8 cellular contexts compared by ENCODE assay signal in the genomic region with DNA sequence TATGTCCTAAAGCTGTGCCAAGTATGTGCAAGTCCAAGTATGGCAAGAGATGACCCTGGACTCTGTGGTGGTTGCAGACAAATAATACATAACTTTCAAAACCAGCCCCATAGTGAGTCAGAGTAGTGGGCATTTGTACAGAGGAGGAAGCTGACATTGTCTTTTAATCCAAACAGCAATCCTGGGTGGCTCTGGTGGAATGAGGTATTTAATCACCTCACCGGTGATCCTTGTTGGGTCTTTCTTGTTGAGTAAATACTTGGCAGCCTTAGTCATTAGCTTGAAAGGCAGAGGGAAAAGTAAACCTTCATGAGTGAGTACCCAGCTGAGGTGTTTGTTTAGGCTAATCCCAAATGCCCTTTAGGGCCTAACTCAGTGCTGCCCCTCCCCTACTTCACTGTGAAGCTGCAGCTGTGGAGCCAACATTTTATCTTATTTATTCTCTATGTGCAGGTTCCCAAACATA.
DNase-seq lines count a peak whose midpoint lies in the region; ATAC-seq, FAIRE-seq and TF ChIP-seq lines count a peak whose summit lies in the region.

No MANE protein-coding gene starts in this region.

- peaks cover 96% of the 10 kb centered on the region for H3K27me3 Mint-ChIP-seq in H9 (ENCODE audit: low read depth)
- H3K27me3 Mint-ChIP-seq in T-helper 17 cell: no peaks in the 10 kb centered on the region

- no peaks in the 10 kb centered on the region for H3K79me1 ChIP-seq in H9 (ENCODE audit: insufficient read depth, low read depth, low read length, poor library complexity, severe bottlenecking)

- no peaks in the 10 kb centered on the region for H3K79me2 ChIP-seq in H9 (ENCODE audit: insufficient read depth, low read length)
- H3K79me2 ChIP-seq in endothelial cell of umbilical vein (ENCODE audit: control insufficient read depth, insufficient read depth, low read length): no peaks in the 10 kb centered on the region

- H3K9ac ChIP-seq in H9 (ENCODE audit: extremely low read depth, insufficient read length, low read length) (no peak overlapping the region), endothelial cell of umbilical vein (replicated peaks; ENCODE audit: extremely low read depth, insufficient read depth, low read length) (no peak overlapping the region)

- DNase-seq in H9 (peak; percentile 63), NCI-H460 (ENCODE audit: extremely low read depth, low read depth) (peak; percentile 76), endothelial cell of umbilical vein (ENCODE audit: low read depth, low spot score) (peak; percentile 17), renal cortical epithelial cell (ENCODE audit: low read depth) (peak; percentile 100), omental fat pad (ENCODE audit: low spot score) (no peak), Right ventricle myocardium superior (no peak), T-helper 17 cell (no peak)

- no peaks in the 10 kb centered on the region for H3K36me3 ChIP-seq in endothelial cell of umbilical vein (ENCODE audit: control insufficient read depth in 2 of 2, extremely low read depth in 1 of 2, insufficient read depth in 2 of 2, low read length in 2 of 2)

- no peak overlapping the region for H2AK5ac ChIP-seq in H9 (ENCODE audit: insufficient read length, low read length)

- no peak overlapping the region for H2BK12ac ChIP-seq in H9 (ENCODE audit: insufficient read length, low read depth, low read length)

- H3K27ac ChIP-seq in H9 (ENCODE audit: insufficient read length, low read depth, low read length): no peak overlapping the region
- no peak overlapping the region for H3K27ac ChIP-seq in endothelial cell of umbilical vein (ENCODE audit: insufficient read depth, low read depth, low read length)

- intact Hi-C loops in endothelial cell of umbilical vein (cut with micrococcal nuclease) (no loop called here), Right ventricle myocardium superior (cut with DNase I) (no loop called here)

- no CpG with 5 or more reads among the region's 1 CpG for WGBS in H9 (ENCODE audit: extremely low coverage, insufficient read length, low lambda C conversion rate)

- H3K4ac ChIP-seq in H9 (ENCODE audit: low read depth, low read length): no peak overlapping the region

- no peaks in the 10 kb centered on the region for H3K9me1 ChIP-seq in endothelial cell of umbilical vein (replicated peaks; ENCODE audit: control insufficient read depth, extremely low read depth, insufficient read depth, low read length)

- H3K27me3 ChIP-seq in H9 (ENCODE audit: insufficient read depth, low read length) (peaks cover 21% of the 10 kb centered on the region), endothelial cell of umbilical vein (ENCODE audit: control insufficient read depth in 2 of 2, insufficient read depth in 2 of 2, low read length in 2 of 2) (no peaks in the 10 kb centered on the region)

- no peak overlapping the region for H3K56ac ChIP-seq in H9 (ENCODE audit: insufficient read length, low read depth, low read length)

- H3K23me2 ChIP-seq in H9 (ENCODE audit: insufficient read length, low read depth, low read length, poor library complexity, severe bottlenecking): no peaks in the 10 kb centered on the region

- no peak overlapping the region for H3T11ph ChIP-seq in H9 (ENCODE audit: low read length)

- ATAC-seq in omental fat pad (ENCODE audit: low FRiP score): no peak
- ATAC-seq in GM18870 (IDR thresholded peaks at IDR 0.05; ENCODE audit: unreplicated experiment): no peak
- no peak for ATAC-seq in Right ventricle myocardium superior (ENCODE audit: poor library complexity)
- ATAC-seq in T-helper 17 cell: no peak

- H3K4me3 Mint-ChIP-seq in H9 (no peak overlapping the region), T-helper 17 cell (no peak overlapping the region)

- no peak overlapping the region for H3K4me2 ChIP-seq in H9 (ENCODE audit: insufficient read depth, insufficient read length, low read length)
- H3K4me2 ChIP-seq in endothelial cell of umbilical vein (ENCODE audit: insufficient read depth, low read length): no peak overlapping the region

- no TSS peak for BruUV-seq in endothelial cell of umbilical vein (replicated peaks; lab: Mats Ljungman, UMichigan)

- no peak overlapping the region for H3K23ac ChIP-seq in H9 (ENCODE audit: insufficient read length, low read depth, low read length)

- H2AFZ ChIP-seq in H9 (ENCODE audit: low read length) (no peak overlapping the region), endothelial cell of umbilical vein (ENCODE audit: low read depth, low read length) (no peak overlapping the region)

- dilution Hi-C loops in endothelial cell of umbilical vein (cut with MboI; ENCODE audit: extremely low pct_ligation_motif_present, low sequenced_read_pairs): no loop called here

- H4K91ac ChIP-seq in H9 (ENCODE audit: insufficient read length, low read depth, low read length): no peak overlapping the region

- H3K27ac Mint-ChIP-seq in H9 (no peak overlapping the region; a peak in 1 of 7 replicates), T-helper 17 cell (no peak overlapping the region)

- H3K4me1 ChIP-seq in H9 (ENCODE audit: insufficient read depth, low read length) (no peaks in the 10 kb centered on the region), endothelial cell of umbilical vein (ENCODE audit: control insufficient read depth, extremely low read depth, insufficient read depth, low read length) (peaks cover 8% of the 10 kb centered on the region)

- CTCF ChIA-PET in endothelial cell of umbilical vein (lab: Charles Lee): no interaction called here

- H4K8ac ChIP-seq in H9 (replicated peaks; ENCODE audit: insufficient read length, low read depth, low read length): no peak overlapping the region

- H3K36me3 Mint-ChIP-seq in H9 (ENCODE audit: insufficient read depth in 1 of 3, low read depth in 3 of 3): no peaks in the 10 kb centered on the region; a peak in 1 of 7 replicates
- H3K36me3 Mint-ChIP-seq in T-helper 17 cell (ENCODE audit: low read depth): no peaks in the 10 kb centered on the region

- H2BK5ac ChIP-seq in H9 (ENCODE audit: insufficient read length, low read length): no peak overlapping the region

- H2BK20ac ChIP-seq in H9 (ENCODE audit: low read depth, low read length, poor library complexity, severe bottlenecking): no peak overlapping the region

- no peaks in the 10 kb centered on the region for H3K9me3 Mint-ChIP-seq in H9

- H3K4me3 ChIP-seq in endothelial cell of umbilical vein (replicated peaks in 1 of 3; ENCODE audit: insufficient read depth in 1 of 3, low read depth in 1 of 3, low read length in 3 of 3): no peak overlapping the region

- TF ChIP-seq CTCF in H9 (conservative IDR thresholded peaks at IDR 0.05): peak; percentile 47; the same call in 2 of the 3 replicates
- no peak for TF ChIP-seq CTCF in endothelial cell of umbilical vein (IDR thresholded peaks at IDR 0.05; ENCODE audit: extremely low read depth in 1 of 2, insufficient read depth in 1 of 2, low read depth in 1 of 2, low read length in 2 of 2)
- TF ChIP-seq CTCF in omental fat pad (IDR thresholded peaks at IDR 0.05): no peak

- no peak overlapping the region for H4K5ac ChIP-seq in H9 (ENCODE audit: insufficient read length, low read depth, low read length)

- POLR2A ChIA-PET in endothelial cell of umbilical vein (lab: Charles Lee): no interaction called here

- no peaks in the 10 kb centered on the region for H4K20me1 ChIP-seq in H9 (ENCODE audit: control insufficient read depth, insufficient read depth, insufficient read length)
- no peaks in the 10 kb centered on the region for H4K20me1 ChIP-seq in endothelial cell of umbilical vein (replicated peaks; ENCODE audit: control insufficient read depth, extremely low read depth, insufficient read depth, low read length)

- H3K9me3 ChIP-seq in H9 (ENCODE audit: control insufficient read depth, low read depth, low read length) (no peaks in the 10 kb centered on the region), endothelial cell of umbilical vein (replicated peaks; ENCODE audit: control insufficient read depth, insufficient read depth, low read length) (no peaks in the 10 kb centered on the region), T-helper 17 cell (ENCODE audit: control insufficient read depth, low read length, poor library complexity, severe bottlenecking) (no peaks in the 10 kb centered on the region)

- H3K18ac ChIP-seq in H9 (ENCODE audit: insufficient read length, low read depth, low read length): no peak overlapping the region

- H3K4me1 Mint-ChIP-seq in H9 (peaks cover 9 to 14% of the 10 kb centered on the region in 2 experiments), T-helper 17 cell (peaks cover 3% of the 10 kb centered on the region)

- no peak for TF ChIP-seq POLR2A in endothelial cell of umbilical vein (IDR thresholded peaks at IDR 0.05; ENCODE audit: low read depth, low read length)

- FAIRE-seq in endothelial cell of umbilical vein (lab: Jason Lieb, UNC): no peak

- no peak overlapping the region for H2BK120ac ChIP-seq in H9 (ENCODE audit: low read depth, low read length, poor library complexity, severe bottlenecking)

- no peak overlapping the region for H3K14ac ChIP-seq in H9 (ENCODE audit: insufficient read depth, low read length)

- H2BK15ac ChIP-seq in H9 (ENCODE audit: low read depth, low read length): no peak overlapping the region

TF ChIP-seq in endothelial cell of umbilical vein, 7 proteins besides CTCF, POLR2A, EP300 and RAD21:
- no peak for TF ChIP-seq GATA2 (IDR thresholded peaks at IDR 0.05; ENCODE audit: insufficient read depth, insufficient read length, low read depth, low read length)
- TF ChIP-seq POLR2AphosphoS5 (IDR thresholded peaks at IDR 0.05; ENCODE audit: insufficient read depth, low read depth, low read length): no peak
- TF ChIP-seq FOS (IDR thresholded peaks at IDR 0.05; ENCODE audit: borderline replicate concordance, insufficient read depth, low read length): peak; percentile 38

Comparison
In these comparisons a context has a peak if more than half of its experiments do, and no peak if none do; other contexts are left out.
1. DNase-seq: peak in H9 (single experiment), NCI-H460 (single experiment), endothelial cell of umbilical vein (single experiment) and renal cortical epithelial cell (single experiment); none in omental fat pad (single experiment), Right ventricle myocardium superior (single experiment) and T-helper 17 cell (0 of 3).